Comparison of ENCODE assay signal across 28 cellular contexts in the genomic region with DNA sequence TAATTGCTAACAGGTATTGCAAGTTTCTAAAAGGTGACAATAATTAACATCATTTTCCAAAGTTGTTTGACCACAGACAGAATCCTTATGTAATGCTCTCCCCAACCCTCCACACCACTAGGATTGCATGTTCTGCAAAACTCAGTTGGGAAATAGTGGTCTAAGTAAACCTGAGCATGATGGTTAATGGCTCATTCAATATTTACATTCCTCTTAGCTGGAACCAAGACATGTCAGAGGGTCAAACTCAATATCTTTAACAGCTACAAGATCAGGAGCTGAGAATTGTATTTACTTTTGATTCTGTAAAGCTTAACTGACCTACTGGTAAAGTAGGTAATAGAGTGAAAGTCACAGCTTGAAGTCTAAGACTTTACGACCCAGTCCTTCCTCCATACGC. TPM values are rescaled to one million over a fixed set of nuclear protein-coding genes. Genes with fewer than 3 reads are reported as not detected.
"Had no signal": no experiment of that assay in that cellular context is flagged by ENCODE, and none has a peak within 500 bp of the region (broad histone marks: within the 10 kb centered on the region; RNA-seq: fewer than 3 reads in every experiment).

No MANE protein-coding gene starts in this region.

- H3K36me3 ChIP-seq: adrenal gland had no signal

- H3K27me3 Mint-ChIP-seq: activated CD8-positive, alpha-beta T cell treated with anti-CD3 and anti-CD28 coated beads for 36 hours had no signal

- H3K36me3 Mint-ChIP-seq: activated naive CD8-positive, alpha-beta T cell treated with anti-CD3 and anti-CD28 coated beads, Interleukin-2, amount 10 ng/mL, durations not matched to agents 7 days and 5 days; T-cell had no signal

- DNase-seq: activated CD4-positive, alpha-beta T cell treated with anti-CD3 and anti-CD28 coated beads for 4 hours; activated CD8-positive, alpha-beta memory T cell treated with anti-CD3 and anti-CD28 coated beads, Interleukin-2, amount 50 U/mL, for 4 hours; activated CD8-positive, alpha-beta T cell treated with anti-CD3 and anti-CD28 coated beads for 36 hours; activated naive CD4-positive, alpha-beta T cell treated with anti-CD3 and anti-CD28 coated beads, Interleukin-2, amount 50 U/mL, for 16 hours; activated naive CD8-positive, alpha-beta T cell treated with anti-CD3 and anti-CD28 coated beads, Interleukin-2, amount 10 ng/mL, durations not matched to agents 7 days and 5 days; activated T-cell treated with anti-CD3 and anti-CD28 coated beads, Interleukin-2, amount 50 U/mL, for 72 hours; adrenal gland; anterior cingulate cortex; Karpas-422; MM.1S; NCI-H1105 treated with DMSO at 0.1 percent for 48 hours; NCI-H1436 treated with DMSO at 0.1 percent for 48 hours; NCI-H187; NCI-H2081 treated with DMSO at 0.1 percent for 48 hours; NCI-H446; NCI-H524; NK-92 treated with Interleukin-12 subunit alpha and Interleukin-12 subunit beta, amount 100 ng/mL, for 24 hours; OCI-M1; RPMI8226; T-cell; T-helper 2 cell; T1000 had no signal

- H3K27ac ChIP-seq: adrenal gland, SK-N-MC had no signal

- H3K4me3 Mint-ChIP-seq: activated CD8-positive, alpha-beta T cell treated with anti-CD3 and anti-CD28 coated beads for 36 hours; activated naive CD8-positive, alpha-beta T cell treated with anti-CD3 and anti-CD28 coated beads, Interleukin-2, amount 10 ng/mL, durations not matched to agents 7 days and 5 days; activated T-cell treated with anti-CD3 and anti-CD28 coated beads, Interleukin-2, amount 50 U/mL, for 72 hours; T-cell had no signal

- H3K27ac Mint-ChIP-seq: activated CD8-positive, alpha-beta T cell treated with anti-CD3 and anti-CD28 coated beads for 36 hours; activated naive CD8-positive, alpha-beta T cell treated with anti-CD3 and anti-CD28 coated beads, Interleukin-2, amount 10 ng/mL, durations not matched to agents 7 days and 5 days; activated T-cell treated with anti-CD3 and anti-CD28 coated beads, Interleukin-2, amount 50 U/mL, for 72 hours; activated T-helper 2 cell treated with anti-CD3 and anti-CD28 coated beads, Interferon-gamma antibody, Interleukin-2, Interleukin-4, amounts not matched to agents 10 μg/mL and 5 μg/mL and 100 μg/mL, durations not matched to agents 14 hours and 24 hours and 36 hours; T-cell had no signal

- H3K27me3 ChIP-seq: adrenal gland had no signal

- H3K4me3 ChIP-seq: adrenal gland, K562, SK-N-MC had no signal

- H3K4me1 ChIP-seq: adrenal gland had no signal

- ATAC-seq: activated CD8-positive, alpha-beta T cell treated with anti-CD3 and anti-CD28 coated beads for 36 hours; activated T-cell treated with anti-CD3 and anti-CD28 coated beads, Interleukin-2, amount 50 U/mL, for 72 hours; K562; Panc1; Right ventricle myocardium inferior; T-cell had no signal

RNA-seq across cellular contexts. Expression of a gene that starts 10.2 kb away (rescaled TPM):
- total RNA-seq: cardiac septum, K562 had no signal
- polyA plus RNA-seq: K562 had no signal

RNA-seq across cellular contexts. Expression of a gene that starts 30.7 kb away (rescaled TPM):
- total RNA-seq: activated CD8-positive, alpha-beta T cell treated with anti-CD3 and anti-CD28 coated beads for 36 hours; activated naive CD8-positive, alpha-beta T cell treated with anti-CD3 and anti-CD28 coated beads, Interleukin-2, amount 10 ng/mL, durations not matched to agents 7 days and 5 days; activated T-cell treated with anti-CD3 and anti-CD28 coated beads, Interleukin-2, amount 50 U/mL, for 72 hours; activated T-helper 2 cell treated with anti-CD3 and anti-CD28 coated beads, Interferon-gamma antibody, Interleukin-2, Interleukin-4, amounts not matched to agents 10 μg/mL and 5 μg/mL and 100 μg/mL, durations not matched to agents 14 hours and 24 hours and 36 hours; adrenal gland; cardiac septum; K562; Right ventricle myocardium inferior; T-cell had no signal
- polyA plus RNA-seq: adrenal gland, K562 had no signal

RNA-seq across cellular contexts. Expression of a gene that starts 44.4 kb away (rescaled TPM):
- total RNA-seq: adrenal gland, cardiac septum, K562, Right ventricle myocardium inferior had no signal
- polyA plus RNA-seq: adrenal gland, K562 had no signal
